ENCODE assay signal across 21 cellular contexts in the genomic region with DNA sequence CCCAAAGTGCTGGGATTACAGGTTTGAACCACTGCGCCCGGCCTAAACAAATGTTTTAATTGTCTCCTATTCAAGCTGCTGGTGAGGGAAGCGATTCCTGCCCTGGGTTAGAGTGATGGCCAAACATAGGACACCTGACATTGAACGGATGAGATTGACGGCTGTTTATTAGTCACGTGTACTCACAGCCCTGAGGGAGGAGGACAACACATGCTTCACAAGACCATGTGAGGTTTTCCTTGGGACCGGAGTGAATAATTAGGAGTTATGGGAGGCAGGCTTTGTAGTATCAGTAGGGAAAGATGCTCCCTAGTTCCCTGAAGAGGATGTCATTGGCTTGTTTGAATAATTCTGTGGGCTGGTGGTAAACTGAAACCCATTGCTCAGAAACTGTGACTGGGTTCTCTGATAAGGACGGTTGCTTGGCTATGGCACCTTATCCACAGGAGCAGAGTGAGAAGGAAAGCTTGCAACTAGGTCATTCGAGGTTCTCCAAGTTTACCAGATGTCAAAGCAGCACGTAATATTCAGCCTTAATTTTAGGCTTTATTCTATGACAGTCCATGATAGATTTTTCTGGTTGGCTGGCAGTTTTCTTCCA.
DNase-seq lines count a peak whose midpoint lies in the region; ATAC-seq and TF ChIP-seq lines count a peak whose summit lies in the region.
"Had no signal": no experiment of that assay in that cellular context is flagged by ENCODE, and none has a peak within 500 bp of the region (broad histone marks: within the 10 kb centered on the region; RNA-seq: fewer than 3 reads in every experiment).

No MANE protein-coding gene starts in this region.

- no peaks in the 10 kb centered on the region for H3K36me3 Mint-ChIP-seq in activated naive CD8-positive, alpha-beta T cell
- peaks cover 6% of the 10 kb centered on the region for H3K36me3 Mint-ChIP-seq in activated naive CD8-positive, alpha-beta T cell treated with anti-CD3 and anti-CD28 coated beads for 36 hours
- no peaks in the 10 kb centered on the region for H3K36me3 Mint-ChIP-seq in activated T-helper 17 cell treated with anti-CD3 and anti-CD28 coated beads, Interleukin-2, amount 50 U/mL, for 72 hours (ENCODE audit: low read depth)
- H3K36me3 Mint-ChIP-seq: CD14-positive monocyte had no signal

- peaks cover 56% of the 10 kb centered on the region for H3K79me2 ChIP-seq in KMS-11 (ENCODE audit: insufficient read depth, low read depth)

- no peak for TF ChIP-seq CTCF in KMS-11 (conservative IDR thresholded peaks at IDR 0.05; ENCODE audit: low read depth, low read length)

- H3K4me3 Mint-ChIP-seq in activated naive CD8-positive, alpha-beta T cell: peak overlapping the region; percentile 17
- no peak overlapping the region for H3K4me3 Mint-ChIP-seq in activated naive CD8-positive, alpha-beta T cell treated with anti-CD3 and anti-CD28 coated beads for 36 hours
- peak overlapping the region; percentile 30 for H3K4me3 Mint-ChIP-seq in activated T-helper 17 cell treated with anti-CD3 and anti-CD28 coated beads, Interleukin-2, amount 50 U/mL, for 72 hours
- H3K4me3 Mint-ChIP-seq: B cell, CD14-positive monocyte had no signal

- H3K4me2 ChIP-seq in KMS-11: peak overlapping the region; percentile 1; the same call in 1 of the 2 replicates
- H3K4me2 ChIP-seq: A549 had no signal

- ATAC-seq in activated T-helper 17 cell treated with anti-CD3 and anti-CD28 coated beads, Interleukin-2, amount 50 U/mL, for 72 hours (replicated peaks): no peak
- ATAC-seq: A549 had no signal

- no peaks in the 10 kb centered on the region for H3K27me3 Mint-ChIP-seq in activated naive CD8-positive, alpha-beta T cell
- no peaks in the 10 kb centered on the region for H3K27me3 Mint-ChIP-seq in activated naive CD8-positive, alpha-beta T cell treated with anti-CD3 and anti-CD28 coated beads for 36 hours
- H3K27me3 Mint-ChIP-seq in activated T-helper 17 cell treated with anti-CD3 and anti-CD28 coated beads, Interleukin-2, amount 50 U/mL, for 72 hours: no peaks in the 10 kb centered on the region
- H3K27me3 Mint-ChIP-seq: B cell had no signal

- no peaks in the 10 kb centered on the region for H4K20me1 ChIP-seq in KMS-11 (ENCODE audit: insufficient read depth)

- H3K9me3 Mint-ChIP-seq in activated naive CD8-positive, alpha-beta T cell (ENCODE audit: low read depth): no peaks in the 10 kb centered on the region
- H3K9me3 Mint-ChIP-seq in activated naive CD8-positive, alpha-beta T cell treated with anti-CD3 and anti-CD28 coated beads for 36 hours: no peaks in the 10 kb centered on the region
- H3K9me3 Mint-ChIP-seq in activated T-helper 17 cell treated with anti-CD3 and anti-CD28 coated beads, Interleukin-2, amount 50 U/mL, for 72 hours: peaks cover 5% of the 10 kb centered on the region

- no peaks in the 10 kb centered on the region for H3K27me3 ChIP-seq in KMS-11 (ENCODE audit: insufficient read depth, low read depth)
- H3K27me3 ChIP-seq: SJCRH30 had no signal

- DNase-seq in activated naive CD8-positive, alpha-beta T cell treated with anti-CD3 and anti-CD28 coated beads for 36 hours: no peak
- DNase-seq in NCI-H2029 treated with DMSO at 0.1 percent for 48 hours (lab: John Stamatoyannopoulos, UW): no peak
- no peak for DNase-seq in stimulated activated CD4-positive, alpha-beta T cell treated with anti-CD3 and anti-CD28 coated beads, Interleukin-2, amount 100 ng/mL, for 24 hours
- no peak for DNase-seq in cortex of kidney (lab: John Stamatoyannopoulos, UW)
- DNase-seq: GM23248, KG1, NCI-H1092 treated with DMSO at 0.1 percent for 48 hours, NCI-H1436 treated with DMSO at 0.1 percent for 48 hours, NCI-H1930, NCI-H226, NCI-H510A treated with DMSO at 0.1 percent for 48 hours, NCI-H774, SJCRH30 had no signal

- H3K27ac Mint-ChIP-seq in activated naive CD8-positive, alpha-beta T cell: no peak overlapping the region
- no peak overlapping the region for H3K27ac Mint-ChIP-seq in activated naive CD8-positive, alpha-beta T cell treated with anti-CD3 and anti-CD28 coated beads for 36 hours
- no peak overlapping the region for H3K27ac Mint-ChIP-seq in activated T-helper 17 cell treated with anti-CD3 and anti-CD28 coated beads, Interleukin-2, amount 50 U/mL, for 72 hours
- H3K27ac Mint-ChIP-seq: B cell, CD14-positive monocyte had no signal

- H3K4me1 Mint-ChIP-seq in activated naive CD8-positive, alpha-beta T cell (ENCODE audit: low read depth): peaks cover 3% of the 10 kb centered on the region
- no peaks in the 10 kb centered on the region for H3K4me1 Mint-ChIP-seq in activated naive CD8-positive, alpha-beta T cell treated with anti-CD3 and anti-CD28 coated beads for 36 hours
- no peaks in the 10 kb centered on the region for H3K4me1 Mint-ChIP-seq in activated T-helper 17 cell treated with anti-CD3 and anti-CD28 coated beads, Interleukin-2, amount 50 U/mL, for 72 hours
- H3K4me1 Mint-ChIP-seq: B cell, CD14-positive monocyte had no signal

- no peak overlapping the region for H2AFZ ChIP-seq in KMS-11 (ENCODE audit: low read depth)
- H2AFZ ChIP-seq: GM23248 had no signal

- no peaks in the 10 kb centered on the region; the same call in 1 of the 2 replicates for H3K36me3 ChIP-seq in KMS-11 (ENCODE audit: insufficient read depth)
- H3K36me3 ChIP-seq: HAP-1, SJCRH30 had no signal

- no peak overlapping the region for H3K4me3 ChIP-seq in KMS-11 (IDR thresholded peaks at IDR 0.05; ENCODE audit: insufficient read depth, low read depth, low read length)
- H3K4me3 ChIP-seq: A549, GM23248, HAP-1, SJCRH30 had no signal

- no peak overlapping the region for H3K9ac ChIP-seq in KMS-11
- H3K9ac ChIP-seq: GM23248 had no signal

- H3K4me1 ChIP-seq in KMS-11 (ENCODE audit: low read depth, poor library complexity, severe bottlenecking): peaks cover 19% of the 10 kb centered on the region
- H3K4me1 ChIP-seq: A549, HAP-1, SJCRH30 had no signal

- no peak overlapping the region for H3K27ac ChIP-seq in KMS-11
- H3K27ac ChIP-seq: A549, GM23248, HL-60, SJCRH30 had no signal
